1 cellular context compared by ENCODE assay signal in the genomic region with DNA sequence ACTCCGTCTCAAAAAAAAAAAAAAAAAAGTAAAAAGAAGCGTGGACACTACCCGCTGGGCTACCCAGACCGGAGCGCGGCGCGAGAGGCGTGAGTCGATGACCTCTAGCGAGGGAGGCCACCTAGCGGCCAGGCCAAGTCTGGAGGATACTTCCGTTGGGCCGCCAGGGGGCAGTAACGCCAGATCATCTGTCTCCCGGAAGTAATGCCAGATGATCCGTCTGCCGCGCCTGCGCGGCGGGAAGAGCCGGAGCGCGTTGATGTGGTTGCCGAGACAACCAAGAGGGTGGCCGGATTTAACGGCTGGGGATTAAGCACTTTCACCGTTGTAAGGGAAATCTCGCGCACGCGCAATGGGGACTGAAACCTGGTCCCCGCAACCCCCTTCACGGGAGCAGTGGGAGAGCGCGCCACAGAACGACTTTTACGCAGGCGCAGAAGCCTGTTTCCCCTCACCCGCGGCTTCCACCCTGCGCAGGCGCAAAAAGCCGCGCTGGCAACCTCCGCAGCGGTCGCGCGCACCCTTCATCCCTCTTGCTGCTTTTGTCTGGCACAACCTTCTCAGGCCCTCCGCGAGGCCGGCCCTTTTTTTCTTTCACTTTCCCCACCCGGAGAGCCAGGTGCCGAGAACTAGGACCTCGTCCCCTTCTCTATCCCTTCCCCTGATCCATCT.
TF ChIP-seq lines count a peak whose summit lies in the region.

No MANE protein-coding gene starts in this region.

TF ChIP-seq in K562, 482 proteins besides CTCF, POLR2A, EP300 and RAD21 (continued from another document and continues in another):
- TF ChIP-seq, protein P1, sequence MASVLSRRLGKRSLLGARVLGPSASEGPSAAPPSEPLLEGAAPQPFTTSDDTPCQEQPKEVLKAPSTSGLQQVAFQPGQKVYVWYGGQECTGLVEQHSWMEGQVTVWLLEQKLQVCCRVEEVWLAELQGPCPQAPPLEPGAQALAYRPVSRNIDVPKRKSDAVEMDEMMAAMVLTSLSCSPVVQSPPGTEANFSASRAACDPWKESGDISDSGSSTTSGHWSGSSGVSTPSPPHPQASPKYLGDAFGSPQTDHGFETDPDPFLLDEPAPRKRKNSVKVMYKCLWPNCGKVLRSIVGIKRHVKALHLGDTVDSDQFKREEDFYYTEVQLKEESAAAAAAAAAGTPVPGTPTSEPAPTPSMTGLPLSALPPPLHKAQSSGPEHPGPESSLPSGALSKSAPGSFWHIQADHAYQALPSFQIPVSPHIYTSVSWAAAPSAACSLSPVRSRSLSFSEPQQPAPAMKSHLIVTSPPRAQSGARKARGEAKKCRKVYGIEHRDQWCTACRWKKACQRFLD (CRISPR knock-in tag; IDR thresholded peaks at IDR 0.05), result no peak
- TF ChIP-seq ZBED1 (IDR thresholded peaks at IDR 0.05), result no peak
- no peak for TF ChIP-seq ZNF695 (CRISPR knock-in tag; IDR thresholded peaks at IDR 0.05)
- 0 out of 2 replicates have a peak, but pooled peaks have one; percentile 52 for TF ChIP-seq POLR2H (tag; IDR thresholded peaks at IDR 0.05; ENCODE audit: low read depth)
- TF ChIP-seq SLC30A9 (CRISPR knock-in tag; IDR thresholded peaks at IDR 0.05), result no peak
- peak; percentile 87 for TF ChIP-seq JUND (IDR thresholded peaks at IDR 0.05; ENCODE audit: borderline replicate concordance, low read depth, low read length)
- TF ChIP-seq JUND (tag; IDR thresholded peaks at IDR 0.05; ENCODE audit: borderline replicate concordance, low read depth, low read length), result no peak; the same call in 2 of the 3 replicates
- TF ChIP-seq RBM22 (IDR thresholded peaks at IDR 0.05; ENCODE audit: low read depth, low read length, poor library complexity, severe bottlenecking), result peak; percentile 92
- TF ChIP-seq, protein P2, sequence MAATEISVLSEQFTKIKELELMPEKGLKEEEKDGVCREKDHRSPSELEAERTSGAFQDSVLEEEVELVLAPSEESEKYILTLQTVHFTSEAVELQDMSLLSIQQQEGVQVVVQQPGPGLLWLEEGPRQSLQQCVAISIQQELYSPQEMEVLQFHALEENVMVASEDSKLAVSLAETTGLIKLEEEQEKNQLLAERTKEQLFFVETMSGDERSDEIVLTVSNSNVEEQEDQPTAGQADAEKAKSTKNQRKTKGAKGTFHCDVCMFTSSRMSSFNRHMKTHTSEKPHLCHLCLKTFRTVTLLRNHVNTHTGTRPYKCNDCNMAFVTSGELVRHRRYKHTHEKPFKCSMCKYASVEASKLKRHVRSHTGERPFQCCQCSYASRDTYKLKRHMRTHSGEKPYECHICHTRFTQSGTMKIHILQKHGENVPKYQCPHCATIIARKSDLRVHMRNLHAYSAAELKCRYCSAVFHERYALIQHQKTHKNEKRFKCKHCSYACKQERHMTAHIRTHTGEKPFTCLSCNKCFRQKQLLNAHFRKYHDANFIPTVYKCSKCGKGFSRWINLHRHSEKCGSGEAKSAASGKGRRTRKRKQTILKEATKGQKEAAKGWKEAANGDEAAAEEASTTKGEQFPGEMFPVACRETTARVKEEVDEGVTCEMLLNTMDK (IDR thresholded peaks at IDR 0.05; ENCODE audit: borderline replicate concordance, insufficient read depth, low read depth, low read length, poor library complexity, severe bottlenecking), result peak; percentile 100
- TF ChIP-seq, protein P3, sequence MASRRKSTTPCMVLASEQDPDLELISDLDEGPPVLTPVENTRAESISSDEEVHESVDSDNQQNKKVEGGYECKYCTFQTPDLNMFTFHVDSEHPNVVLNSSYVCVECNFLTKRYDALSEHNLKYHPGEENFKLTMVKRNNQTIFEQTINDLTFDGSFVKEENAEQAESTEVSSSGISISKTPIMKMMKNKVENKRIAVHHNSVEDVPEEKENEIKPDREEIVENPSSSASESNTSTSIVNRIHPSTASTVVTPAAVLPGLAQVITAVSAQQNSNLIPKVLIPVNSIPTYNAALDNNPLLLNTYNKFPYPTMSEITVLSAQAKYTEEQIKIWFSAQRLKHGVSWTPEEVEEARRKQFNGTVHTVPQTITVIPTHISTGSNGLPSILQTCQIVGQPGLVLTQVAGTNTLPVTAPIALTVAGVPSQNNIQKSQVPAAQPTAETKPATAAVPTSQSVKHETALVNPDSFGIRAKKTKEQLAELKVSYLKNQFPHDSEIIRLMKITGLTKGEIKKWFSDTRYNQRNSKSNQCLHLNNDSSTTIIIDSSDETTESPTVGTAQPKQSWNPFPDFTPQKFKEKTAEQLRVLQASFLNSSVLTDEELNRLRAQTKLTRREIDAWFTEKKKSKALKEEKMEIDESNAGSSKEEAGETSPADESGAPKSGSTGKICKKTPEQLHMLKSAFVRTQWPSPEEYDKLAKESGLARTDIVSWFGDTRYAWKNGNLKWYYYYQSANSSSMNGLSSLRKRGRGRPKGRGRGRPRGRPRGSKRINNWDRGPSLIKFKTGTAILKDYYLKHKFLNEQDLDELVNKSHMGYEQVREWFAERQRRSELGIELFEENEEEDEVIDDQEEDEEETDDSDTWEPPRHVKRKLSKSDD (conservative IDR thresholded peaks at IDR 0.05; ENCODE audit: low read length), result no peak
- no peak; a peak in 1 of 4 replicates for TF ChIP-seq SIX5 (IDR thresholded peaks at IDR 0.05; ENCODE audit: borderline replicate concordance in 1 of 2, insufficient read depth in 1 of 2, low read depth in 1 of 2, low read length in 2 of 2)
- TF ChIP-seq BMI1 (IDR thresholded peaks at IDR 0.05; ENCODE audit: low read length), result peak; percentile 93
- TF ChIP-seq, protein P4, sequence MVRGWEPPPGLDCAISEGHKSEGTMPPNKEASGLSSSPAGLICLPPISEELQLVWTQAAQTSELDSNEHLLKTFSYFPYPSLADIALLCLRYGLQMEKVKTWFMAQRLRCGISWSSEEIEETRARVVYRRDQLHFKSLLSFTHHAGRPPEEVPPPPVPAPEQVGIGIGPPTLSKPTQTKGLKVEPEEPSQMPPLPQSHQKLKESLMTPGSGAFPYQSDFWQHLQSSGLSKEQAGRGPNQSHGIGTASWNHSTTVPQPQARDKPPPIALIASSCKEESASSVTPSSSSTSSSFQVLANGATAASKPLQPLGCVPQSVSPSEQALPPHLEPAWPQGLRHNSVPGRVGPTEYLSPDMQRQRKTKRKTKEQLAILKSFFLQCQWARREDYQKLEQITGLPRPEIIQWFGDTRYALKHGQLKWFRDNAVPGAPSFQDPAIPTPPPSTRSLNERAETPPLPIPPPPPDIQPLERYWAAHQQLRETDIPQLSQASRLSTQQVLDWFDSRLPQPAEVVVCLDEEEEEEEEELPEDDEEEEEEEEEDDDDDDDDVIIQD (CRISPR knock-in tag; IDR thresholded peaks at IDR 0.05), result no peak
- peak; percentile 26; the same call in 1 of the 2 replicates for TF ChIP-seq RAD51 (IDR thresholded peaks at IDR 0.05; ENCODE audit: borderline replicate concordance, low read depth)
- TF ChIP-seq KAT7 (CRISPR knock-in tag; IDR thresholded peaks at IDR 0.05; ENCODE audit: borderline replicate concordance), result no peak
- no peak for TF ChIP-seq LEF1 (IDR thresholded peaks at IDR 0.05)
- 0 out of 2 replicates have a peak, but pooled peaks have one; percentile 40 for TF ChIP-seq TEAD4 (IDR thresholded peaks at IDR 0.05; ENCODE audit: low read length)
- no peak for TF ChIP-seq TEAD4 (CRISPR knock-in tag; IDR thresholded peaks at IDR 0.05; ENCODE audit: borderline replicate concordance)
- TF ChIP-seq, protein P5, sequence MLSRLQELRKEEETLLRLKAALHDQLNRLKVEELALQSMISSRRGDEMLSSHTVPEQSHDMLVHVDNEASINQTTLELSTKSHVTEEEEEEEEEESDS (CRISPR knock-in tag; IDR thresholded peaks at IDR 0.05), result no peak
- TF ChIP-seq, protein P6, sequence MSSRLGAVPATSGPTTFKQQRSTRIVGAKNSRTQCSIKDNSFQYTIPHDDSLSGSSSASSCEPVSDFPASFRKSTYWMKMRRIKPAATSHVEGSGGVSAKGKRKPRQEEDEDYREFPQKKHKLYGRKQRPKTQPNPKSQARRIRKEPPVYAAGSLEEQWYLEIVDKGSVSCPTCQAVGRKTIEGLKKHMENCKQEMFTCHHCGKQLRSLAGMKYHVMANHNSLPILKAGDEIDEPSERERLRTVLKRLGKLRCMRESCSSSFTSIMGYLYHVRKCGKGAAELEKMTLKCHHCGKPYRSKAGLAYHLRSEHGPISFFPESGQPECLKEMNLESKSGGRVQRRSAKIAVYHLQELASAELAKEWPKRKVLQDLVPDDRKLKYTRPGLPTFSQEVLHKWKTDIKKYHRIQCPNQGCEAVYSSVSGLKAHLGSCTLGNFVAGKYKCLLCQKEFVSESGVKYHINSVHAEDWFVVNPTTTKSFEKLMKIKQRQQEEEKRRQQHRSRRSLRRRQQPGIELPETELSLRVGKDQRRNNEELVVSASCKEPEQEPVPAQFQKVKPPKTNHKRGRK (tag; IDR thresholded peaks at IDR 0.05), result peak; percentile 43; the same call in 1 of the 2 replicates
- no peak for TF ChIP-seq ZKSCAN3 (CRISPR knock-in tag; IDR thresholded peaks at IDR 0.05)
- 0 out of 2 replicates have a peak, but pooled peaks have one; percentile 30 for TF ChIP-seq NCOR1 (IDR thresholded peaks at IDR 0.05)
- no peak for TF ChIP-seq ZNF143 (CRISPR knock-in tag; IDR thresholded peaks at IDR 0.05)
- 0 out of 2 replicates have a peak, but pooled peaks have one; percentile 23 for TF ChIP-seq PHF21A (IDR thresholded peaks at IDR 0.05; ENCODE audit: borderline replicate concordance, low read depth)
- TF ChIP-seq RCOR1 (IDR thresholded peaks at IDR 0.05; ENCODE audit: borderline replicate concordance in 1 of 2, low read depth in 2 of 2, low read length in 2 of 2), result peak; percentile 21 to 83; a peak in 3 of 4 replicates
- TF ChIP-seq, protein P7, sequence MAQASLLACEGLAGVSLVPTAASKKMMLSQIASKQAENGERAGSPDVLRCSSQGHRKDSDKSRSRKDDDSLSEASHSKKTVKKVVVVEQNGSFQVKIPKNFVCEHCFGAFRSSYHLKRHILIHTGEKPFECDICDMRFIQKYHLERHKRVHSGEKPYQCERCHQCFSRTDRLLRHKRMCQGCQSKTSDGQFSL (CRISPR knock-in tag; IDR thresholded peaks at IDR 0.05), result peak; percentile 55; the same call in 1 of the 2 replicates
- TF ChIP-seq, protein P7 (tag; IDR thresholded peaks at IDR 0.05), result no peak
- TF ChIP-seq ZNF77 (CRISPR knock-in tag; IDR thresholded peaks at IDR 0.05), result no peak
- TF ChIP-seq NR1H2 (CRISPR knock-in tag; IDR thresholded peaks at IDR 0.05), result 0 out of 2 replicates have a peak, but pooled peaks have one; percentile 48
- no peak for TF ChIP-seq ZNF140 (CRISPR knock-in tag; IDR thresholded peaks at IDR 0.05)
- TF ChIP-seq, protein P8, sequence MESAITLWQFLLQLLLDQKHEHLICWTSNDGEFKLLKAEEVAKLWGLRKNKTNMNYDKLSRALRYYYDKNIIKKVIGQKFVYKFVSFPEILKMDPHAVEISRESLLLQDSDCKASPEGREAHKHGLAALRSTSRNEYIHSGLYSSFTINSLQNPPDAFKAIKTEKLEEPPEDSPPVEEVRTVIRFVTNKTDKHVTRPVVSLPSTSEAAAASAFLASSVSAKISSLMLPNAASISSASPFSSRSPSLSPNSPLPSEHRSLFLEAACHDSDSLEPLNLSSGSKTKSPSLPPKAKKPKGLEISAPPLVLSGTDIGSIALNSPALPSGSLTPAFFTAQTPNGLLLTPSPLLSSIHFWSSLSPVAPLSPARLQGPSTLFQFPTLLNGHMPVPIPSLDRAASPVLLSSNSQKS (CRISPR knock-in tag; IDR thresholded peaks at IDR 0.05), result no peak
- TF ChIP-seq ETV1 (tag; conservative IDR thresholded peaks at IDR 0.05; ENCODE audit: low read depth), result peak; percentile 98
- peak; percentile 97 for TF ChIP-seq XRCC5 (IDR thresholded peaks at IDR 0.05; ENCODE audit: low read depth, low read length)
- TF ChIP-seq, protein P9, sequence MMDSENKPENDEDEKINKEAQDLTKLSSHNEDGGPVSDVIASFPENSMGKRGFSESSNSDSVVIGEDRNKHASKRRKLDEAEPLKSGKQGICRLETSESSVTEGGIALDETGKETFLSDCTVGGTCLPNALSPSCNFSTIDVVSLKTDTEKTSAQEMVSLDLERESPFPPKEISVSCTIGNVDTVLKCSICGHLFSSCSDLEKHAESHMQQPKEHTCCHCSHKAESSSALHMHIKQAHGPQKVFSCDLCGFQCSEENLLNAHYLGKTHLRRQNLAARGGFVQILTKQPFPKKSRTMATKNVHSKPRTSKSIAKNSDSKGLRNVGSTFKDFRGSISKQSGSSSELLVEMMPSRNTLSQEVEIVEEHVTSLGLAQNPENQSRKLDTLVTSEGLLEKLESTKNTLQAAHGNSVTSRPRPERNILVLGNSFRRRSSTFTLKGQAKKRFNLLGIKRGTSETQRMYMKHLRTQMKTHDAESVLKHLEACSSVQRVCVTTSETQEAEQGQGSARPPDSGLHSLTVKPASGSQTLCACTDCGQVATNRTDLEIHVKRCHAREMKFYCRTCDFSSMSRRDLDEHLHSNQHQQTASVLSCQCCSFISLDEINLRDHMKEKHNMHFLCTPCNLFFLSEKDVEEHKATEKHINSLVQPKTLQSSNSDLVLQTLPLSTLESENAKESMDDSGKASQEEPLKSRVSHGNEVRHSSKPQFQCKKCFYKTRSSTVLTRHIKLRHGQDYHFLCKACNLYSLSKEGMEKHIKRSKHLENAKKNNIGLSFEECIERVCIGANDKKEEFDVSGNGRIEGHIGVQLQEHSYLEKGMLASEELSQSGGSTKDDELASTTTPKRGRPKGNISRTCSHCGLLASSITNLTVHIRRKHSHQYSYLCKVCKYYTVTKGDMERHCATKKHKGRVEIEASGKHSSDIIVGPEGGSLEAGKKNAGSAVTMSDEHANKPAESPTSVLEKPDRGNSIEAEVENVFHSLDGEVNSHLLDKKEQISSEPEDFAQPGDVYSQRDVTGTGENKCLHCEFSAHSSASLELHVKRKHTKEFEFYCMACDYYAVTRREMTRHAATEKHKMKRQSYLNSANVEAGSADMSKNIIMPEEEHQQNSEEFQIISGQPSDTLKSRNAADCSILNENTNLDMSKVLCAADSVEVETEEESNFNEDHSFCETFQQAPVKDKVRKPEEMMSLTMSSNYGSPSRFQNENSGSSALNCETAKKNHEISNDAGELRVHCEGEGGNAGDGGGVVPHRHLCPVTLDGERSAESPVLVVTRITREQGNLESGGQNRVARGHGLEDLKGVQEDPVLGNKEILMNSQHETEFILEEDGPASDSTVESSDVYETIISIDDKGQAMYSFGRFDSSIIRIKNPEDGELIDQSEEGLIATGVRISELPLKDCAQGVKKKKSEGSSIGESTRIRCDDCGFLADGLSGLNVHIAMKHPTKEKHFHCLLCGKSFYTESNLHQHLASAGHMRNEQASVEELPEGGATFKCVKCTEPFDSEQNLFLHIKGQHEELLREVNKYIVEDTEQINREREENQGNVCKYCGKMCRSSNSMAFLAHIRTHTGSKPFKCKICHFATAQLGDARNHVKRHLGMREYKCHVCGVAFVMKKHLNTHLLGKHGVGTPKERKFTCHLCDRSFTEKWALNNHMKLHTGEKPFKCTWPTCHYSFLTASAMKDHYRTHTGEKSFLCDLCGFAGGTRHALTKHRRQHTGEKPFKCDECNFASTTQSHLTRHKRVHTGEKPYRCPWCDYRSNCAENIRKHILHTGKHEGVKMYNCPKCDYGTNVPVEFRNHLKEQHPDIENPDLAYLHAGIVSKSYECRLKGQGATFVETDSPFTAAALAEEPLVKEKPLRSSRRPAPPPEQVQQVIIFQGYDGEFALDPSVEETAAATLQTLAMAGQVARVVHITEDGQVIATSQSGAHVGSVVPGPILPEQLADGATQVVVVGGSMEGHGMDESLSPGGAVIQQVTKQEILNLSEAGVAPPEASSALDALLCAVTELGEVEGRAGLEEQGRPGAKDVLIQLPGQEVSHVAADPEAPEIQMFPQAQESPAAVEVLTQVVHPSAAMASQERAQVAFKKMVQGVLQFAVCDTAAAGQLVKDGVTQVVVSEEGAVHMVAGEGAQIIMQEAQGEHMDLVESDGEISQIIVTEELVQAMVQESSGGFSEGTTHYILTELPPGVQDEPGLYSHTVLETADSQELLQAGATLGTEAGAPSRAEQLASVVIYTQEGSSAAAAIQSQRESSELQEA (IDR thresholded peaks at IDR 0.05; ENCODE audit: low read depth), result no peak
